Comparison of ENCODE assay signal across 19 cellular contexts in the genomic region with DNA sequence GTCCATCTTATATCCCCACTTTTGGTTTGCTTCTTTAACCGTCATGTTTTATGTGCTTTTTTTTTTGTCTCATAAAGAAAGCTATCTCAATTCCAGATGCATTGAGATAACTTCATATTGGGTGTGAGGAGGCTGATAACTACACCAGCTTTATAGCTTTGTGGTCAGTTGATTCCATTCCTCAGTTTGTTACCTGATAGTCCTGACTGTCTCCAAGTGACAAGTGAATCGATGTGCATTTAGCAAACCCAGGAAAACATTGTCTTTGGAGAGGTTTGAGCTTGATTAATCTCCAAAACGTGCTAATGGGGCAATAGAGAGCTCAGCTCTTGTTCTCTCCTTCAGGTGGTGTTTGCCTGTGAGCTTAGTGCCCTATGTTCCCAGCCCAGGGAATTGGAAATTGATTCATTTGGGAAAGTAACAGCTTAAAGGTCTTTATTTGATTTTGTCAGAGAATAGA.
"Had no signal": no experiment of that assay in that cellular context is flagged by ENCODE, and none has a peak within 500 bp of the region (broad histone marks: within the 10 kb centered on the region; RNA-seq: fewer than 3 reads in every experiment).

No MANE protein-coding gene starts in this region.

- H3K27me3 ChIP-seq: body of pancreas, neutrophil, ovary, spleen had no signal

- H3K4me1 ChIP-seq: body of pancreas, foreskin keratinocyte, prostate gland, tibial artery had no signal

- H3K4me3 ChIP-seq: body of pancreas, lung, ovary, prostate gland, spleen, tibial artery had no signal

- FAIRE-seq: endometrium, kidney had no signal

- ATAC-seq: activated naive CD8-positive, alpha-beta T cell treated with anti-CD3 and anti-CD28 coated beads, Interleukin-2, amount 50 U/mL, for 24 hours; body of pancreas; foreskin keratinocyte; left lobe of liver; naive thymus-derived CD4-positive, alpha-beta T cell had no signal

- H3K9me3 ChIP-seq: body of pancreas, neutrophil, ovary, prostate gland, spleen, tibial artery had no signal

- H3K27ac ChIP-seq: body of pancreas, foreskin keratinocyte, neutrophil, ovary, prostate gland, spleen, tibial artery had no signal

- DNase-seq: activated CD4-positive, alpha-beta memory T cell treated with anti-CD3 and anti-CD28 coated beads, Interleukin-2, amount 10 ng/mL, durations not matched to agents 7 days and 5 days; activated CD4-positive, alpha-beta T cell treated with anti-CD3 and anti-CD28 coated beads, Interleukin-2, amount 10 ng/mL, durations not matched to agents 24 days and 14 days; activated naive CD4-positive, alpha-beta T cell treated with Interleukin-2 at 50 U/mL for 16 hours; activated naive CD8-positive, alpha-beta T cell treated with anti-CD3 and anti-CD28 coated beads, Interleukin-2, amount 50 U/mL, for 24 hours; body of pancreas; foreskin keratinocyte; kidney; naive thymus-derived CD4-positive, alpha-beta T cell; ovary; spleen; stimulated activated CD4-positive, alpha-beta T cell treated with anti-CD3 and anti-CD28 coated beads, Interleukin-4, amount 100 ng/mL, for 24 hours; stimulated activated naive CD4-positive, alpha-beta T cell treated with Interleukin-2 at 50 U/mL for 16 hours; T1000; tibial artery had no signal

- H3K36me3 ChIP-seq: neutrophil, ovary, prostate gland, spleen, tibial artery had no signal
